In genomic region chr16:3003582-3004270, GRCh38 we compare ENCODE assay signal across 8 cellular contexts. TPM values are rescaled to one million over a fixed set of nuclear protein-coding genes. Genes with fewer than 3 reads are reported as not detected.
DNase-seq lines count a peak whose midpoint lies in the region; ATAC-seq and TF ChIP-seq lines count a peak whose summit lies in the region.

No MANE protein-coding gene starts in this region.

- peaks cover 24% of the 10 kb centered on the region for H3K4me1 ChIP-seq in CD4-positive, alpha-beta memory T cell (ENCODE audit: insufficient read depth, low read length)
- peaks cover 15 to 29% (median 25%) of the 10 kb centered on the region in 4 donors for H3K4me1 ChIP-seq in liver (ENCODE audit: control insufficient read depth in 4 of 4, insufficient read depth in 4 of 4, low read length in 3 of 4)

- peaks cover 2% of the 10 kb centered on the region in 2 donors for H3K27me3 Mint-ChIP-seq in CD4-positive, alpha-beta memory T cell
- peaks cover 19% of the 10 kb centered on the region for H3K27me3 Mint-ChIP-seq in chondrocyte (ENCODE audit: low read depth)

- no peaks in the 10 kb centered on the region for H3K9me3 ChIP-seq in CD4-positive, alpha-beta memory T cell (ENCODE audit: control insufficient read depth in 1 of 2, low read length in 2 of 2)
- no peaks in the 10 kb centered on the region for H3K9me3 ChIP-seq in liver (ENCODE audit: control insufficient read depth in 4 of 4, low read length in 3 of 4)

- peak; percentile 82 to 85 for TF ChIP-seq RAD21 in liver (IDR thresholded peaks at IDR 0.05)

- no peaks in the 10 kb centered on the region for H3K9me3 Mint-ChIP-seq in CD4-positive, alpha-beta memory T cell
- no peaks in the 10 kb centered on the region for H3K9me3 Mint-ChIP-seq in chondrocyte (ENCODE audit: low read depth)

- H3K4me3 Mint-ChIP-seq in CD4-positive, alpha-beta memory T cell: peak overlapping the region; percentile 70 to 84 (median 80)
- peak overlapping the region; percentile 25 for H3K4me3 Mint-ChIP-seq in chondrocyte (ENCODE audit: unreplicated experiment)

- H3K36me3 Mint-ChIP-seq in CD4-positive, alpha-beta memory T cell: no peaks in the 10 kb centered on the region
- no peaks in the 10 kb centered on the region for H3K36me3 Mint-ChIP-seq in chondrocyte (ENCODE audit: low read depth)

- ATAC-seq in GM19455 (IDR thresholded peaks at IDR 0.05; ENCODE audit: unreplicated experiment): peak; percentile 93
- peak; percentile 87 for ATAC-seq in HG03558 (IDR thresholded peaks at IDR 0.05; ENCODE audit: extremely low read depth, unreplicated experiment)

- POLR2A ChIA-PET in CD4-positive, alpha-beta memory T cell (lab: Charles Lee; ENCODE audit: partially characterized antibody): interaction anchor here (0.7 to 7.6 kb wide), 10 partner anchors 8 to 453 kb away, joined by 3 to 89 read pairs (median 4); partner anchors contain the start of genes FLYWCH1, HCFC1R1, THOC6 and TNFRSF12A

- no peaks in the 10 kb centered on the region for H3K27me3 ChIP-seq in CD4-positive, alpha-beta memory T cell (ENCODE audit: insufficient read depth, low read length)
- no peaks in the 10 kb centered on the region for H3K27me3 ChIP-seq in liver (ENCODE audit: control insufficient read depth in 4 of 4, insufficient read depth in 4 of 4, low read length in 3 of 4)

- H3K9ac ChIP-seq in liver (ENCODE audit: low read depth in 1 of 2, low read length in 2 of 2): no peak overlapping the region

- H3K27ac Mint-ChIP-seq in CD4-positive, alpha-beta memory T cell: peak overlapping the region in 5 of 7 donors; percentile 32 to 86 (median 65)
- H3K27ac Mint-ChIP-seq in chondrocyte (ENCODE audit: unreplicated experiment): no peak overlapping the region

- peaks cover 13 to 28% (median 20%) of the 10 kb centered on the region in 4 donors for H3K4me1 Mint-ChIP-seq in CD4-positive, alpha-beta memory T cell
- peaks cover 3% of the 10 kb centered on the region for H3K4me1 Mint-ChIP-seq in chondrocyte (ENCODE audit: low read depth)

- no peaks in the 10 kb centered on the region for H3K36me3 ChIP-seq in CD4-positive, alpha-beta memory T cell (ENCODE audit: insufficient read depth, low read length)
- no peaks in the 10 kb centered on the region for H3K36me3 ChIP-seq in liver (ENCODE audit: control insufficient read depth in 4 of 4, insufficient read depth in 3 of 4, low read depth in 1 of 4, low read length in 3 of 4)

- WGBS in liver: 8% methylated on average over 58 of the region's 58 CpGs

- CTCF ChIA-PET in CD4-positive, alpha-beta memory T cell (lab: Charles Lee; ENCODE audit: partially characterized antibody): interaction anchor here (0.7 to 14.2 kb wide), 18 partner anchors 9 to 505 kb away, joined by 3 to 444 read pairs (median 4); partner anchors contain the start of genes CLDN6, CLDN9, HCFC1R1 and IL32

- peak; percentile 94 to 98 (median 97) for DNase-seq in CD4-positive, alpha-beta memory T cell
- peak; percentile 93 for DNase-seq in NCI-H526 treated with DMSO at 0.1 percent for 48 hours (lab: John Stamatoyannopoulos, UW)
- peak; percentile 94 to 95 for DNase-seq in activated CD4-positive, alpha-beta T cell treated with anti-CD3 and anti-CD28 coated beads for 4 hours
- DNase-seq in chondrocyte (ENCODE audit: low spot score): no peak
- DNase-seq in stimulated activated CD4-positive, alpha-beta T cell treated with anti-CD3 and anti-CD28 coated beads, TNF-alpha, amount 100 ng/mL, for 1 hour (ENCODE audit: low read depth in 3 of 3, low spot score in 1 of 3): peak; percentile 88 to 96 (median 94)

- H3K27ac ChIP-seq in CD4-positive, alpha-beta memory T cell (ENCODE audit: low read depth, low read length): no peak overlapping the region
- H3K27ac ChIP-seq in liver (ENCODE audit: low read depth in 1 of 2, low read length in 2 of 2): no peak overlapping the region

- intact Hi-C loops in CD4-positive, alpha-beta memory T cell (cut with micrococcal nuclease): loop anchor here (1.0 to 2.0 kb wide), 4 partner anchors 17 to 126 kb away; partner anchors contain the start of genes THOC6 and TNFRSF12A

- H3K4me3 ChIP-seq in CD4-positive, alpha-beta memory T cell (ENCODE audit: low read length in 2 of 2): no peak overlapping the region
- H3K4me3 ChIP-seq in liver (ENCODE audit: low read depth in 1 of 3, low read length in 3 of 3): peak overlapping the region in 1 of 3 donors; percentile 69

- TF ChIP-seq CTCF in chondrocyte (IDR thresholded peaks at IDR 0.05) (peak; percentile 75), liver (IDR thresholded peaks at IDR 0.05; ENCODE audit: low read depth, low read length, missing input control) (peak; percentile 50)

TF ChIP-seq in liver, 16 proteins besides CTCF, POLR2A, EP300 and RAD21:
- TF ChIP-seq ATF3 (IDR thresholded peaks at IDR 0.05): no peak
- peak; percentile 32 for TF ChIP-seq MAX (IDR thresholded peaks at IDR 0.05)
- TF ChIP-seq FOXA1 (IDR thresholded peaks at IDR 0.05): no peak
- TF ChIP-seq HNF4G (IDR thresholded peaks at IDR 0.05): no peak
- no peak for TF ChIP-seq TAF1 (conservative IDR thresholded peaks at IDR 0.05)
- TF ChIP-seq GABPA (IDR thresholded peaks at IDR 0.05 in 1 of 2, conservative IDR thresholded peaks at IDR 0.05 in 1 of 2): peak in 1 of 2 donors; percentile 35
- TF ChIP-seq RXRA (IDR thresholded peaks at IDR 0.05): peak; percentile 35 to 46
- peak; percentile 47 for TF ChIP-seq YY1 (IDR thresholded peaks at IDR 0.05)
- TF ChIP-seq HNF4A (conservative IDR thresholded peaks at IDR 0.05): peak in 1 of 2 donors; percentile 15
- TF ChIP-seq FOXA2 (IDR thresholded peaks at IDR 0.05): no peak
- no peak for TF ChIP-seq REST (IDR thresholded peaks at IDR 0.05)
- TF ChIP-seq SP1 (IDR thresholded peaks at IDR 0.05): peak; percentile 96
- TF ChIP-seq NR2F2 (IDR thresholded peaks at IDR 0.05): no peak
- TF ChIP-seq EGR1 (IDR thresholded peaks at IDR 0.05; ENCODE audit: low read depth in 2 of 2): no peak
- TF ChIP-seq JUND (IDR thresholded peaks at IDR 0.05): no peak

RNA-seq across cellular contexts. Expression of gene CLDN9, which starts 9.0 kb away (rescaled TPM):
- total RNA-seq in CD4-positive, alpha-beta memory T cell: not detected
- polyA plus RNA-seq in CD4-positive, alpha-beta memory T cell: not detected
- not detected in 3 replicates for total RNA-seq in chondrocyte
- under 1 TPM; 0.05 to 0.25 TPM for total RNA-seq in liver
- polyA plus RNA-seq in liver: under 1 TPM; 0.25 to 0.32 TPM

RNA-seq across cellular contexts. Expression of gene CLDN6, which starts 14.3 kb away (rescaled TPM):
- total RNA-seq in CD4-positive, alpha-beta memory T cell: not detected
- not detected for polyA plus RNA-seq in CD4-positive, alpha-beta memory T cell
- total RNA-seq in chondrocyte: 0.27 to 0.69 TPM in 2 of 3 replicates, not detected in the other
- total RNA-seq in liver: under 1 TPM in 1 of 2 donors, not detected in 1; 0.75 TPM
- polyA plus RNA-seq in liver: not detected

RNA-seq across cellular contexts. Expression of gene TNFRSF12A, which starts 16.4 kb away (rescaled TPM):
- total RNA-seq in CD4-positive, alpha-beta memory T cell: 1 to 10 TPM in 1 of 2 experiments, under 1 TPM in 1; 0.73 to 1.0 TPM
- polyA plus RNA-seq in CD4-positive, alpha-beta memory T cell: under 1 TPM; 0.33 to 0.44 TPM
- total RNA-seq in chondrocyte (156 to 177 TPM (median 165 TPM) in 3 replicates), liver (1 to 10 TPM; 7.9 to 8.8 TPM)
- polyA plus RNA-seq in liver: 10 to 100 TPM in 1 of 2 donors, 1 to 10 TPM in 1; 9.4 to 35.5 TPM

RNA-seq across cellular contexts. Expression of gene HCFC1R1, which starts 20.0 kb away (rescaled TPM):
- total RNA-seq in CD4-positive, alpha-beta memory T cell: 10 to 100 TPM; 16.0 to 18.0 TPM
- polyA plus RNA-seq in CD4-positive, alpha-beta memory T cell: 10 to 100 TPM; 18.5 to 23.8 TPM
- total RNA-seq in chondrocyte: 74.0 to 101 TPM (median 79.3 TPM) in 3 replicates
- total RNA-seq in liver: 1 to 10 TPM; 1.4 to 2.2 TPM
- polyA plus RNA-seq in liver: 10 to 100 TPM; 16.3 to 17.6 TPM

RNA-seq across cellular contexts. Expression of gene THOC6, which starts 20.1 kb away (rescaled TPM):
- total RNA-seq in CD4-positive, alpha-beta memory T cell: 10 to 100 TPM; 18.4 to 22.5 TPM
- polyA plus RNA-seq in CD4-positive, alpha-beta memory T cell: 10 to 100 TPM; 41.4 to 48.8 TPM
- total RNA-seq in chondrocyte (27.4 to 33.4 TPM (median 28.8 TPM) in 3 replicates), liver (10 to 100 TPM; 12.6 to 14.8 TPM)
- polyA plus RNA-seq in liver: 10 to 100 TPM; 10.8 TPM

Comparison
In these comparisons a context has a peak if more than half of its experiments do, and no peak if none do; other contexts are left out.
1. RNA of gene TNFRSF12A, which starts 16.4 kb away (total RNA-seq): 156 to 177 TPM in chondrocyte; 7.9 to 8.8 TPM in liver and 0.73 to 1.0 TPM in CD4-positive, alpha-beta memory T cell; every median in the first group is over 10 times any median in the second.